ENCODE assay signal across 31 cellular contexts in the genomic region with DNA sequence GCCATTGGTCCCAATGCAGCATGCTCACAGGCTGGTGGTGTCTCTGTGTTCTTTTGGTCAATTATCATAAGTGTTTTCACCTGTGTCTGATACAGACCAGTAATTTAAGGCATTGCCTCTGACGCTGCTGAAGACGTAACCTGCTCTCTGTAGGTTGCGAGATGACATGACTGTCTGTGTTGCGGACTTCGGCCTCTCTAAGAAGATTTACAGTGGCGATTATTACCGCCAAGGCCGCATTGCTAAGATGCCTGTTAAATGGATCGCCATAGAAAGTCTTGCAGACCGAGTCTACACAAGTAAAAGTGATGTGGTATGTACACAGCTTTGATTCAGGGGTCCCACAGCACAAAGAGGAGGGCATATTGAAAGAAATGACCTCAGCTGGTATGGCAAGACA.
"Had no signal": no experiment of that assay in that cellular context is flagged by ENCODE, and none has a peak within 500 bp of the region (broad histone marks: within the 10 kb centered on the region; RNA-seq: fewer than 3 reads in every experiment).

No MANE protein-coding gene starts in this region.

- H3K36me3 Mint-ChIP-seq: activated naive CD8-positive, alpha-beta T cell treated with anti-CD3 and anti-CD28 coated beads for 36 hours; T-cell had no signal

- H3K9ac ChIP-seq: SK-N-SH had no signal

- H3K4me3 ChIP-seq: ascending aorta, cardiac muscle cell, SJSA1 had no signal

- H3K9me3 ChIP-seq: ascending aorta, SJSA1, SK-N-SH had no signal

- H3K27me3 ChIP-seq: ascending aorta, cardiac muscle cell had no signal

- H3K4me1 Mint-ChIP-seq: activated CD4-positive, alpha-beta T cell treated with anti-CD3 and anti-CD28 coated beads for 36 hours; activated naive CD8-positive, alpha-beta T cell treated with anti-CD3 and anti-CD28 coated beads for 36 hours; activated T-helper 17 cell treated with anti-CD3 and anti-CD28 coated beads, Interleukin-2, amount 50 U/mL, for 72 hours; T-cell; T-helper 17 cell had no signal

- ATAC-seq: activated CD4-positive, alpha-beta T cell treated with anti-CD3 and anti-CD28 coated beads for 36 hours; activated CD4-positive, CD25-positive, alpha-beta regulatory T cell treated with anti-CD3 and anti-CD28 coated beads, Interleukin-2, amount 50 U/mL, for 24 hours; activated T-cell treated with anti-CD3 and anti-CD28 coated beads, Interleukin-2, amount 50 U/mL, for 72 hours; activated T-helper 17 cell treated with anti-CD3 and anti-CD28 coated beads, Interleukin-2, amount 50 U/mL, for 72 hours; Panc1; T-cell; T-helper 17 cell had no signal

- H3K9me3 Mint-ChIP-seq: activated CD4-positive, alpha-beta memory T cell treated with anti-CD3 and anti-CD28 coated beads, Interleukin-2, amount 10 ng/mL, durations not matched to agents 7 days and 5 days; activated naive CD8-positive, alpha-beta T cell treated with anti-CD3 and anti-CD28 coated beads for 36 hours; activated T-cell treated with anti-CD3 and anti-CD28 coated beads, Interleukin-2, amount 50 U/mL, for 72 hours; activated T-helper 17 cell treated with anti-CD3 and anti-CD28 coated beads, Interleukin-2, amount 50 U/mL, for 72 hours; T-cell had no signal

- H3K4me2 ChIP-seq: SK-N-SH had no signal

- DNase-seq: activated CD4-positive, alpha-beta memory T cell treated with anti-CD3 and anti-CD28 coated beads, Interleukin-2, amount 10 ng/mL, durations not matched to agents 7 days and 5 days; activated CD4-positive, alpha-beta T cell treated with anti-CD3 and anti-CD28 coated beads for 36 hours; activated CD4-positive, alpha-beta T cell treated with anti-CD3 and anti-CD28 coated beads, Interleukin-2, amount 50 U/mL, for 1 hour; activated effector memory CD4-positive, alpha-beta T cell treated with anti-CD3 and anti-CD28 coated beads, Interleukin-2, amount 50 U/mL, for 16 hours; activated naive CD4-positive, alpha-beta T cell; activated naive CD4-positive, alpha-beta T cell treated with anti-CD3 and anti-CD28 coated beads, Interleukin-2, amount 50 U/mL, for 16 hours; activated naive CD8-positive, alpha-beta T cell treated with anti-CD3 and anti-CD28 coated beads for 36 hours; activated T-cell treated with anti-CD3 and anti-CD28 coated beads, Interleukin-2, amount 50 U/mL, for 1 hour; activated T-cell treated with anti-CD3 and anti-CD28 coated beads, Interleukin-2, amount 50 U/mL, for 72 hours; amygdala; Karpas-422; KBM-7; NCI-H1105; NCI-H1417 treated with DMSO at 0.1 percent for 48 hours; NCI-H187 treated with DMSO at 0.1 percent for 48 hours; NCI-H2081; NCI-H2171 treated with DMSO at 0.1 percent for 48 hours; NCI-H345; NCI-H524 treated with DMSO at 0.1 percent for 48 hours; RPMI8226; SHP77 treated with DMSO at 0.1 percent for 48 hours; T-cell; T-helper 17 cell had no signal

- H3K27ac ChIP-seq: ascending aorta, cardiac muscle cell, SJSA1 had no signal

- H3K4me1 ChIP-seq: ascending aorta, SJSA1 had no signal

- H3K4me3 Mint-ChIP-seq: activated CD4-positive, alpha-beta memory T cell treated with anti-CD3 and anti-CD28 coated beads, Interleukin-2, amount 10 ng/mL, durations not matched to agents 7 days and 5 days; activated CD4-positive, alpha-beta T cell treated with anti-CD3 and anti-CD28 coated beads for 36 hours; activated naive CD8-positive, alpha-beta T cell treated with anti-CD3 and anti-CD28 coated beads for 36 hours; activated T-cell treated with anti-CD3 and anti-CD28 coated beads, Interleukin-2, amount 50 U/mL, for 72 hours; activated T-helper 17 cell treated with anti-CD3 and anti-CD28 coated beads, Interleukin-2, amount 50 U/mL, for 72 hours; T-cell; T-helper 17 cell; WTC11 had no signal

- H3K27ac Mint-ChIP-seq: activated CD4-positive, alpha-beta memory T cell treated with anti-CD3 and anti-CD28 coated beads, Interleukin-2, amount 10 ng/mL, durations not matched to agents 7 days and 5 days; activated CD4-positive, alpha-beta T cell treated with anti-CD3 and anti-CD28 coated beads for 36 hours; activated naive CD8-positive, alpha-beta T cell treated with anti-CD3 and anti-CD28 coated beads for 36 hours; activated T-cell treated with anti-CD3 and anti-CD28 coated beads, Interleukin-2, amount 50 U/mL, for 72 hours; activated T-helper 17 cell treated with anti-CD3 and anti-CD28 coated beads, Interleukin-2, amount 50 U/mL, for 72 hours; T-cell; T-helper 17 cell had no signal

- H3K36me3 ChIP-seq: cardiac muscle cell, SJSA1 had no signal
